In the genomic region with DNA sequence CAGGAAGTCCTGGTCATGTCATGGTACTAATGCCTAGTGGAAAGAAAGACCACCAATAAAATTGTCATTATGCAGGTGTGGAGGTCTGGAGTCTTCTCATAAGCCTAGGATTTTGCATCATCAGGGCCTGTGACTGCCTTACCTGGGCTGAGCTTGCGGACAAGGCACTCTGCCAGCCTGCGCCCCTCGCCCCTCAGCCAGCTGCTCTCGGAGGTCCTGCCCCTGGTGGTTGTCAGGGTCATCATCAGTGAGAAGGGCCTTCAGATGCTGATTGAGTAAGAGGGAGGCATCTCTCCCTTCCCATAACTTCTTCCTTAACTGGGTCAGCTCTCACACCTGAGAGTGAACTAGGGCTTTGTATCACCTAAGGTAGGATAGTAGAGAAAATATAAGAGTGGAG, we compare ENCODE assay signal across 32 cellular contexts.
"Had no signal": no experiment of that assay in that cellular context is flagged by ENCODE, and none has a peak within 500 bp of the region (broad histone marks: within the 10 kb centered on the region; RNA-seq: fewer than 3 reads in every experiment).

No MANE protein-coding gene starts in this region.

- H3K27me3 ChIP-seq: breast epithelium, cardiac muscle cell, esophagus squamous epithelium, gastroesophageal sphincter, heart right ventricle had no signal

- H3K9me3 ChIP-seq: adrenal gland, breast epithelium, esophagus squamous epithelium, gastroesophageal sphincter, heart right ventricle had no signal

- ATAC-seq: activated CD4-positive, alpha-beta T cell treated with anti-CD3 and anti-CD28 coated beads for 36 hours; activated CD8-positive, alpha-beta memory T cell treated with anti-CD3 and anti-CD28 coated beads, Interleukin-2, amount 10 ng/mL, durations not matched to agents 7 days and 5 days; activated CD8-positive, alpha-beta T cell treated with anti-CD3 and anti-CD28 coated beads, Interleukin-2, amount 10 ng/mL, durations not matched to agents 7 days and 5 days; activated naive CD8-positive, alpha-beta T cell treated with anti-CD3 and anti-CD28 coated beads, Interleukin-2, amount 50 U/mL, for 24 hours; gastroesophageal sphincter; heart right ventricle; T-helper 17 cell had no signal

- H3K36me3 ChIP-seq: adrenal gland, breast epithelium, cardiac muscle cell, esophagus squamous epithelium, gastroesophageal sphincter, heart right ventricle, WERI-Rb-1 had no signal

- H3K4me1 ChIP-seq: adrenal gland, breast epithelium, esophagus squamous epithelium, gastroesophageal sphincter, heart right ventricle had no signal

- H3K4me3 ChIP-seq: adrenal gland, breast epithelium, cardiac muscle cell, coronary artery, dorsolateral prefrontal cortex, esophagus squamous epithelium, gastroesophageal sphincter, heart right ventricle had no signal

- DNase-seq: activated CD4-positive, alpha-beta memory T cell treated with anti-CD3 and anti-CD28 coated beads for 36 hours; activated CD4-positive, alpha-beta T cell treated with anti-CD3 and anti-CD28 coated beads for 36 hours; activated CD4-positive, alpha-beta T cell treated with anti-CD3 and anti-CD28 coated beads, Interleukin-2, amount 10 ng/mL, durations not matched to agents 24 days and 14 days; activated CD4-positive, CD25-positive, alpha-beta regulatory T cell; activated CD4-positive, CD25-positive, alpha-beta regulatory T cell treated with anti-CD3 and anti-CD28 coated beads, Interleukin-2, amount 50 U/mL, for 72 hours; activated CD8-positive, alpha-beta memory T cell treated with anti-CD3 and anti-CD28 coated beads, Interleukin-2, amount 10 ng/mL, durations not matched to agents 7 days and 5 days; activated CD8-positive, alpha-beta memory T cell treated with anti-CD3 and anti-CD28 coated beads, Interleukin-2, amount 50 U/mL, for 4 hours; activated CD8-positive, alpha-beta T cell treated with anti-CD3 and anti-CD28 coated beads, Interleukin-2, amount 10 ng/mL, durations not matched to agents 7 days and 5 days; activated effector memory CD4-positive, alpha-beta T cell treated with anti-CD3 and anti-CD28 coated beads, Interleukin-2, amount 50 U/mL, for 16 hours; activated naive CD4-positive, alpha-beta T cell treated with anti-CD3 and anti-CD28 coated beads for 36 hours; activated naive CD8-positive, alpha-beta T cell treated with anti-CD3 and anti-CD28 coated beads for 36 hours; activated naive CD8-positive, alpha-beta T cell treated with anti-CD3 and anti-CD28 coated beads, Interleukin-2, amount 50 U/mL, for 24 hours; activated T-cell treated with anti-CD3 and anti-CD28 coated beads, Interleukin-2, amount 50 U/mL, for 1 hour; activated T-cell treated with anti-CD3 and anti-CD28 coated beads, Interleukin-2, amount 50 U/mL, for 48 hours; adrenal gland; amygdala; aorta; central memory CD4-positive, alpha-beta T cell; dorsolateral prefrontal cortex; effector memory CD4-positive, alpha-beta T cell; erythroblast; esophagus squamous epithelium; foreskin melanocyte; heart right ventricle; T-helper 1 cell; T-helper 17 cell; T1000; WERI-Rb-1 had no signal

- H3K27ac ChIP-seq: adrenal gland, breast epithelium, cardiac muscle cell, coronary artery, dorsolateral prefrontal cortex, esophagus squamous epithelium, gastroesophageal sphincter, heart right ventricle, WERI-Rb-1 had no signal
